In the genomic region with DNA sequence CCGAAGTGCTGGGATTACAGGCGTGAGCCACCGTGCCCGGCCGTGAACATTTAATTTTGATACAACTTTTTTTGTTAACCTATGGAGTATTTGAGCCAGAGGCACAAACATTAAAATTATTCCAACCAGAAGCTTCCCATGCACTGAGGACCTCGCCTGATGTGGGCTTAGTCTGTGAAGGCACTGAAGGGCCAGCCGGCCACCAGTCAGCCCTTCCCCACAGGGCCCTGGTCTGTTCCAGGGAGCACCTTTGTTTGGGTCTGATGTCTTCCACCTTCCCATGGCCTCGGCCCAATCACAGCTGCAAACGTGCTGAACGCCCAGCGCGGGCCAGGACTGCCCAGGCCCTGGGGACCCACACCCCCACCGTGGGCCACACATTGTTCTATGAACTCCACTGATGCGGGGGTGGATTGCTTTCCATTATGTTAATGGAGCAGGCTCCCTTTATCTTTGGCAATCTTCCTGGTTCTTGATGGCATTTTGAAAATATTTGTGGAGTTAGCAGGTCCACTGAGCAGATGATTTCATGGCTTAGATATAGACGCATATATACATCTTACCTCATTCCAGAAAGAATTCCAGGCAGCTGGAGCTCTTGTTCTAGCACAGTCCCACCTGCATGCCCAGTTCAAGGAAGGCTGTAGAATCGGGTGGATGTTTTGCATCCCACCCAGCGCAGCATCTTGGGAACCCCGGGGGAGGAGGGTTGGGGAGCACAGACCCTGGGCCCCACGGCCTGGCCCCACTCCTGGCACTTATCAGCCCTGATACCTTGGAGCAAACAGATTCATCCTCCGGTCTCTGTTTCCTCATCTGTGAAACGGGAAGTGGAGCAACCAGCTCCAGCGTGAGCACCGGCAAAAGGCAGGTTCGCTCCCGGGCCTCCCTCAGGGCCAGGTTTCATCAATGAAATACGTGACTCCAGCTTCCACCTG, we compare ENCODE assay signal across 15 cellular contexts. TPM values are rescaled to one million over a fixed set of nuclear protein-coding genes. Genes with fewer than 3 reads are reported as not detected.
DNase-seq lines count a peak whose midpoint lies in the region; ATAC-seq, FAIRE-seq and TF ChIP-seq lines count a peak whose summit lies in the region.
"Had no signal": no experiment of that assay in that cellular context is flagged by ENCODE, and none has a peak within 500 bp of the region (broad histone marks: within the 10 kb centered on the region; RNA-seq: fewer than 3 reads in every experiment).

No MANE protein-coding gene starts in this region.

- TF ChIP-seq CTCF in VCaP (conservative IDR thresholded peaks at IDR 0.05) (no peak), natural killer cell (IDR thresholded peaks at IDR 0.05) (no peak)

- H3K4me1 Mint-ChIP-seq in immature natural killer cell: peaks cover 48 to 64% of the 10 kb centered on the region in 2 donors
- H3K4me1 Mint-ChIP-seq in natural killer cell: peaks cover 25 to 35% of the 10 kb centered on the region in 2 donors

- H3K36me3 Mint-ChIP-seq in immature natural killer cell (no peaks in the 10 kb centered on the region), natural killer cell (no peaks in the 10 kb centered on the region)

- H3K27me3 Mint-ChIP-seq in immature natural killer cell (ENCODE audit: low read depth in 3 of 3): peaks cover 10 to 29% (median 23%) of the 10 kb centered on the region in 3 donors
- no peaks in the 10 kb centered on the region for H3K27me3 Mint-ChIP-seq in natural killer cell (ENCODE audit: low read depth in 2 of 2)

- no peaks in the 10 kb centered on the region for H3K4me1 ChIP-seq in aorta (ENCODE audit: control insufficient read depth in 1 of 2, insufficient read depth in 2 of 2, low read length in 2 of 2)
- H3K4me1 ChIP-seq: sigmoid colon had no signal

- peak overlapping the region in 2 of 5 donors; percentile 8 to 41 for H3K4me3 Mint-ChIP-seq in immature natural killer cell
- H3K4me3 Mint-ChIP-seq in natural killer cell: no peak overlapping the region

- H3K36me3 ChIP-seq in aorta (ENCODE audit: control insufficient read depth in 1 of 2, insufficient read depth in 2 of 2, low read length in 1 of 2): no peaks in the 10 kb centered on the region
- H3K36me3 ChIP-seq: sigmoid colon had no signal

- TF ChIP-seq POLR2A in H54 (IDR thresholded peaks at IDR 0.05; ENCODE audit: low read depth, low read length) (no peak), GM18505 (IDR thresholded peaks at IDR 0.05; ENCODE audit: borderline replicate concordance, extremely low read depth, insufficient read depth, insufficient read length) (no peak)

- no peaks in the 10 kb centered on the region for H3K9me3 Mint-ChIP-seq in immature natural killer cell
- no peaks in the 10 kb centered on the region for H3K9me3 Mint-ChIP-seq in natural killer cell

- FAIRE-seq in H54 (lab: Jason Lieb, UNC): no peak
- FAIRE-seq: bronchial epithelial cell, frontal cortex had no signal

- intact Hi-C loops in aorta (cut with DNase I) (no loop called here), natural killer cell (cut with micrococcal nuclease) (no loop called here)

- H3K9me3 ChIP-seq in aorta (ENCODE audit: control insufficient read depth, low read length): no peaks in the 10 kb centered on the region
- H3K9me3 ChIP-seq: sigmoid colon had no signal

- no peaks in the 10 kb centered on the region for H3K27me3 ChIP-seq in aorta (ENCODE audit: control insufficient read depth in 1 of 2, insufficient read depth in 2 of 2, low read length in 1 of 2)
- H3K27me3 ChIP-seq: sigmoid colon had no signal

- H3K27ac Mint-ChIP-seq in immature natural killer cell: peak overlapping the region in 5 of 6 donors; percentile 91 to 98 (median 95)
- H3K27ac Mint-ChIP-seq in natural killer cell: no peak overlapping the region

- 58 to 60% methylated on average over 26 of the region's 26 CpGs for WGBS in aorta, 2 donors

- H3K4me3 ChIP-seq in aorta (ENCODE audit: low read length in 2 of 2): no peak overlapping the region
- H3K4me3 ChIP-seq: sigmoid colon had no signal

- H3K27ac ChIP-seq in VCaP (0 out of 2 replicates have a peak overlapping the region, but pooled peaks have one; percentile 15), aorta (ENCODE audit: low read depth in 1 of 2, low read length in 2 of 2) (no peak overlapping the region)
- H3K27ac ChIP-seq: sigmoid colon had no signal

- DNase-seq in AG08396 (ENCODE audit: low spot score) (peak; percentile 57), H54 (ENCODE audit: insufficient read length, low spot score) (peak; percentile 87), immature natural killer cell (no peak), aorta (no peak), natural killer cell (no peak)
- no peak for DNase-seq in stimulated activated CD4-positive, alpha-beta T cell treated with anti-CD3 and anti-CD28 coated beads, Interleukin-2, amount 100 ng/mL, for 48 hours
- DNase-seq: Kasumi-1, midbrain, NCI-H510A, sigmoid colon, T-helper 2 cell had no signal

- no peak for ATAC-seq in aorta (ENCODE audit: low FRiP score)
- no peak for ATAC-seq in GM18505 (IDR thresholded peaks at IDR 0.05; ENCODE audit: unreplicated experiment)
- ATAC-seq in natural killer cell: no peak

RNA-seq across cellular contexts. Expression of a gene that starts 14.5 kb away (rescaled TPM):
- 1 to 10 TPM; 1.0 to 1.3 (median 1.3) TPM for polyA plus RNA-seq in immature natural killer cell
- 1 to 10 TPM in 1 of 2 donors, under 1 TPM in 1; 0.62 to 2.2 TPM for total RNA-seq in aorta
- polyA plus RNA-seq in aorta: 1 to 10 TPM; 1.4 to 2.3 TPM
- total RNA-seq in natural killer cell: 1 to 10 TPM; 4.5 to 8.7 (median 6.5) TPM

RNA-seq across cellular contexts. Expression of a gene that starts 26.3 kb away (rescaled TPM):
- 10 to 100 TPM in 2 of 3 donors, 1 to 10 TPM in 1; 8.7 to 21.6 (median 10.9) TPM for polyA plus RNA-seq in immature natural killer cell
- 1 to 10 TPM; 3.9 to 6.9 TPM for total RNA-seq in aorta
- polyA plus RNA-seq in aorta: 1 to 10 TPM; 2.0 to 3.5 TPM
- 10 to 100 TPM; 43.3 to 45.4 (median 45.1) TPM for total RNA-seq in natural killer cell

RNA-seq across cellular contexts. Expression of a gene that starts 30.7 kb away (rescaled TPM):
- polyA plus RNA-seq in immature natural killer cell: 100 to 1,000 TPM in 2 of 3 donors, 10 to 100 TPM in 1; 98.1 to 249 (median 131) TPM
- 100 to 1,000 TPM; 207 to 224 TPM for total RNA-seq in aorta
- 100 to 1,000 TPM in 1 of 2 donors, 10 to 100 TPM in 1; 47.6 to 273 TPM for polyA plus RNA-seq in aorta
- total RNA-seq in natural killer cell: 100 to 1,000 TPM; 509 to 682 (median 567) TPM

Comparison
In these comparisons a context has a peak if more than half of its experiments do, and no peak if none do; other contexts are left out.
1. DNase-seq: peak in AG08396 (single experiment) and H54 (single experiment); none in immature natural killer cell (0 of 3), aorta (0 of 2), stimulated activated CD4-positive, alpha-beta T cell treated with anti-CD3 and anti-CD28 coated beads, Interleukin-2, amount 100 ng/mL, for 48 hours (0 of 2) and natural killer cell (single experiment).
2. H3K27ac Mint-ChIP-seq: peak in immature natural killer cell (5 of 6); none in natural killer cell (0 of 2).
3. RNA of a gene that starts 26.3 kb away (total RNA-seq): 43.3 to 45.4 TPM in natural killer cell; 3.9 to 6.9 TPM in aorta; every median in the first group is over 4 times any median in the second.